ENCODE assay signal across 8 cellular contexts in the genomic region with DNA sequence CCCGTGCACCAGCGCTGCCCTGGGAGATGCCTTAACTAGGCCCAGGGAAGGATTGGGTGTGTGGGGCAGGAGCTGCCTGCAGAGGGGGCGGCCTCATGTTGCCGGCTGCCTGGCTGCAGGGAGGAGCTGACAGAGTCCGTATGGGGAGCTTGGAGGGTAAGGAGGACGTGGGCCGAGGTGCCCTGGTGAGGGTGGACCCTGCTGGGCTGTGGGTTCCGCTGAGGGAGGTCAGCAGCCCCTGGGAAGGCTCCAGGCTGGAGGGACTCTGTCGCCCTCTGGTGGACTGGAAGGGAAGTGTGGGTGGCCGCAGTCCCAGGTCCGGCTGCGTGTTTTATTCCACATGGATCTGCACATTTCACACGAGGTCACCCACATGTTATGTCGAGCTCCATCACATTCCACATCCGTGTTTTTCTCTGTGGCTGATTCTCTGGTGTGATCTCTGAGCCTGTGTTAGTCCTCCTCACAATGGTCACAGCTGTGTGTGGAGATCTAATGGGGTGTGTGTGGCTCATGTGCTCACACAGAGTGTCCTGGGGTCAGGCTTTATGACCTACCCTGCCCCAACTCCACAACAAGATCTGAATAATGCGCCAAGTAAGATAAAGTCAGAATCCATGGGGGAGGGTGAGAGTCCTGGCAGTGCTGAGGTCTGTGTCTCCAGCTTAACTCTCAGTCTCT. TPM values are rescaled to one million over a fixed set of nuclear protein-coding genes. Genes with fewer than 3 reads are reported as not detected.
DNase-seq lines count a peak whose midpoint lies in the region; ATAC-seq and TF ChIP-seq lines count a peak whose summit lies in the region.

No MANE protein-coding gene starts in this region.

- H3K79me2 ChIP-seq in PC-9 (ENCODE audit: low read depth): no peaks in the 10 kb centered on the region

- H3K9me3 ChIP-seq in PC-9 (ENCODE audit: insufficient read depth, low read depth): no peaks in the 10 kb centered on the region

- H3K36me3 Mint-ChIP-seq in activated naive CD8-positive, alpha-beta T cell treated with anti-CD3 and anti-CD28 coated beads, Interleukin-2, amount 50 U/mL, for 24 hours (ENCODE audit: low read depth): no peaks in the 10 kb centered on the region

- no peaks in the 10 kb centered on the region for H3F3A ChIP-seq in PC-9 (ENCODE audit: insufficient read depth, low read depth)

- H3K4me3 Mint-ChIP-seq in activated naive CD8-positive, alpha-beta T cell treated with anti-CD3 and anti-CD28 coated beads, Interleukin-2, amount 50 U/mL, for 24 hours: no peak overlapping the region

- no peak overlapping the region for H3K27ac Mint-ChIP-seq in activated naive CD8-positive, alpha-beta T cell treated with anti-CD3 and anti-CD28 coated beads, Interleukin-2, amount 50 U/mL, for 24 hours

- peak; percentile 31 for ATAC-seq in activated naive CD8-positive, alpha-beta T cell treated with anti-CD3 and anti-CD28 coated beads, Interleukin-2, amount 50 U/mL, for 24 hours
- ATAC-seq in HG03095 (IDR thresholded peaks at IDR 0.05; ENCODE audit: unreplicated experiment): no peak

- CTCF ChIA-PET in PC-9 (lab: Charles Lee): interaction anchor here (0.5 to 1.3 kb wide), 3 partner anchors 77 to 161 kb away, joined by 4 to 11 read pairs (median 5); no protein-coding TSS in a partner anchor

- no peaks in the 10 kb centered on the region for H3K36me3 ChIP-seq in PC-9 (ENCODE audit: low read depth)

- no peak overlapping the region for H3K4me2 ChIP-seq in PC-9

- no peak overlapping the region for H3K4me3 ChIP-seq in PC-9

- no peaks in the 10 kb centered on the region for H3K4me1 ChIP-seq in PC-9 (replicated peaks; ENCODE audit: insufficient read depth)

- H3K9me3 Mint-ChIP-seq in activated naive CD8-positive, alpha-beta T cell treated with anti-CD3 and anti-CD28 coated beads, Interleukin-2, amount 50 U/mL, for 24 hours: no peaks in the 10 kb centered on the region

- H3K27me3 Mint-ChIP-seq in activated naive CD8-positive, alpha-beta T cell treated with anti-CD3 and anti-CD28 coated beads, Interleukin-2, amount 50 U/mL, for 24 hours: peaks cover 18% of the 10 kb centered on the region

- H3K9me2 ChIP-seq in PC-9 (ENCODE audit: insufficient read depth): no peaks in the 10 kb centered on the region

- TF ChIP-seq CTCF in PC-9 (conservative IDR thresholded peaks at IDR 0.05): peak; percentile 96

- BruUV-seq in PC-9 (replicated peaks; lab: Mats Ljungman, UMichigan): no TSS peak

- POLR2A ChIA-PET in PC-9 (lab: Charles Lee; ENCODE audit: unreplicated experiment): no interaction called here

- no peaks in the 10 kb centered on the region for H3K4me1 Mint-ChIP-seq in activated naive CD8-positive, alpha-beta T cell treated with anti-CD3 and anti-CD28 coated beads, Interleukin-2, amount 50 U/mL, for 24 hours

- H2AFZ ChIP-seq in PC-9: no peak overlapping the region

- H3K27me3 ChIP-seq in PC-9 (ENCODE audit: insufficient read depth, low read depth): peaks cover 21% of the 10 kb centered on the region

- intact Hi-C loops in PC-9 (cut with micrococcal nuclease; ENCODE audit: unreplicated experiment): loop anchor here (1.0 kb wide), 1 partner anchor 146 kb away; no protein-coding TSS in a partner anchor

- DNase-seq in activated gamma-delta T cell treated with Interleukin-2 at 50 U/mL for 16 hours (peak; percentile 29), activated gamma-delta T cell (lab: John Stamatoyannopoulos, UW) (no peak), PC-9 (peak in 1 of 2 experiments; percentile 42), inferior parietal cortex (ENCODE audit: extremely low spot score) (peak; percentile 17), NCI-H1048 (lab: John Stamatoyannopoulos, UW) (no peak)
- peak; percentile 47 for DNase-seq in activated naive CD8-positive, alpha-beta T cell treated with anti-CD3 and anti-CD28 coated beads, Interleukin-2, amount 50 U/mL, for 24 hours
- peak; percentile 41 for DNase-seq in stimulated activated CD4-positive, alpha-beta T cell treated with anti-CD3 and anti-CD28 coated beads, Interleukin-4, amount 100 ng/mL, for 1 hour

- no peak overlapping the region for H3K27ac ChIP-seq in PC-9

- no peaks in the 10 kb centered on the region for H4K20me1 ChIP-seq in PC-9 (ENCODE audit: insufficient read depth)

RNA-seq across cellular contexts. Expression of a gene that starts 1.8 kb away (rescaled TPM):
- not detected in 2 replicates for total RNA-seq in PC-9 (2021)

Comparison
In these comparisons a context has a peak if more than half of its experiments do, and no peak if none do; other contexts are left out.
1. DNase-seq: peak in activated gamma-delta T cell treated with Interleukin-2 at 50 U/mL for 16 hours (single experiment), activated naive CD8-positive, alpha-beta T cell treated with anti-CD3 and anti-CD28 coated beads, Interleukin-2, amount 50 U/mL, for 24 hours (single experiment), inferior parietal cortex (single experiment) and stimulated activated CD4-positive, alpha-beta T cell treated with anti-CD3 and anti-CD28 coated beads, Interleukin-4, amount 100 ng/mL, for 1 hour (single experiment); none in activated gamma-delta T cell (single experiment) and NCI-H1048 (single experiment).